Comparison of ENCODE assay signal across 14 cellular contexts in the genomic region with DNA sequence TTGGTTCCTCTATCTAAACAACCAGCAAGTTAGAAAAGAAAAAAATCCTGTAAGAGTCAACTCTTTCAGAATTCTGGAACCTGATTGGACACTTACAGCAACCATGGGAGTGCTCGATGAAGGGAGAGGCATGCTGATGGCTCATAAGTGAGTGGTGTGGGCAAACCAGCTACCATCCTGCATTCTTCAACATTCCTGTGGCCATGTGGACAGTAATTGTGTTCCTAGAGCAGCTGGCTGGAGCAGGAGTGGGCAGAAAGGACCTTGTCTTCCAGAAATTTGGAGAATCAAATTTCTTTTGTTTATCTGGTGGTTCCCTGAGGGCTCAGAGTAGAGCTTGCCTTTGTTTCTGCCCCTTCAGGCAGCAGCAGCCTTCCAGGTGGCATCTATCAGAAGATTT. TPM values are rescaled to one million over a fixed set of nuclear protein-coding genes. Genes with fewer than 3 reads are reported as not detected.
A peak's percentile ranks its signal among the peaks of the same experiment; 100 is the strongest.
DNase-seq lines count a peak whose midpoint lies in the region; ATAC-seq, FAIRE-seq and TF ChIP-seq lines count a peak whose summit lies in the region.
"Had no signal": no experiment of that assay in that cellular context is flagged by ENCODE, and none has a peak within 500 bp of the region (broad histone marks: within the 10 kb centered on the region; RNA-seq: fewer than 3 reads in every experiment).

No MANE protein-coding gene starts in this region.

- intact Hi-C loops in left ventricle myocardium superior (cut with micrococcal nuclease), result no loop called here

- no peak overlapping the region for H3K4me3 ChIP-seq in SJSA1
- H3K4me3 ChIP-seq in skeletal muscle satellite cell (ENCODE audit: low read length), result no peak overlapping the region
- H3K4me3 ChIP-seq: esophagus squamous epithelium, sigmoid colon had no signal

- no peak for TF ChIP-seq POLR2A in H54 (IDR thresholded peaks at IDR 0.05; ENCODE audit: low read depth, low read length)

- H3K4me1 ChIP-seq in SJSA1 (replicated peaks) (peaks cover 16% of the 10 kb centered on the region), skeletal muscle satellite cell (ENCODE audit: control insufficient read depth, insufficient read depth, low read length) (peaks cover 24% of the 10 kb centered on the region)
- H3K4me1 ChIP-seq: esophagus squamous epithelium, sigmoid colon had no signal

- peak overlapping the region; percentile 50 for H3K4me2 ChIP-seq in skeletal muscle satellite cell (ENCODE audit: low read length)

- H3K27me3 ChIP-seq in SJSA1 (replicated peaks) (no peaks in the 10 kb centered on the region), skeletal muscle satellite cell (ENCODE audit: control insufficient read depth, insufficient read depth, low read length) (no peaks in the 10 kb centered on the region)
- H3K27me3 ChIP-seq: esophagus squamous epithelium, sigmoid colon had no signal

- H3K9me3 ChIP-seq in SJSA1 (replicated peaks) (no peaks in the 10 kb centered on the region), skeletal muscle satellite cell (replicated peaks; ENCODE audit: low read length) (no peaks in the 10 kb centered on the region)
- H3K9me3 ChIP-seq: esophagus squamous epithelium, sigmoid colon had no signal

- peak; percentile 91 for DNase-seq in H54 (ENCODE audit: insufficient read length, low spot score)
- peak; percentile 88 to 89 for DNase-seq in SJSA1 (ENCODE audit: low read depth in 1 of 2, low spot score in 2 of 2)
- DNase-seq in fibroblast of gingiva (ENCODE audit: low read depth), result peak; percentile 94
- DNase-seq in cortex of kidney (lab: John Stamatoyannopoulos, UW), result no peak
- DNase-seq in left ventricle myocardium superior, result no peak
- DNase-seq: activated CD4-positive, alpha-beta memory T cell treated with anti-CD3 and anti-CD28 coated beads, Interleukin-2, amount 10 ng/mL, durations not matched to agents 7 days and 5 days; esophagus squamous epithelium; midbrain; sigmoid colon had no signal

- H3K9ac ChIP-seq in skeletal muscle satellite cell (ENCODE audit: low read depth, low read length), result peak overlapping the region; percentile 3

- H3K36me3 ChIP-seq in SJSA1 (no peaks in the 10 kb centered on the region), skeletal muscle satellite cell (ENCODE audit: insufficient read depth, low read length) (no peaks in the 10 kb centered on the region)
- H3K36me3 ChIP-seq: esophagus squamous epithelium, sigmoid colon had no signal

- H3K27ac ChIP-seq in SJSA1, result peak overlapping the region; percentile 65
- H3K27ac ChIP-seq: esophagus squamous epithelium, sigmoid colon had no signal

- peak; percentile 86 for FAIRE-seq in H54 (lab: Jason Lieb, UNC)

- ATAC-seq in GM18502 (IDR thresholded peaks at IDR 0.05; ENCODE audit: poor library complexity, unreplicated experiment), result no peak
- no peak for ATAC-seq in HG02981 (IDR thresholded peaks at IDR 0.05; ENCODE audit: unreplicated experiment)
- no peak for ATAC-seq in left ventricle myocardium superior
- ATAC-seq: Right ventricle myocardium inferior had no signal

RNA-seq across cellular contexts. Expression of a gene that starts 22.5 kb away (rescaled TPM):
- total RNA-seq in SJSA1 (2014; rRNA removed; shearing (Covaris generic)), result not detected in 2 replicates
- total RNA-seq in skeletal muscle satellite cell (2012; rRNA removed), result not detected in 2 replicates
- 2,865 TPM for total RNA-seq in left ventricle myocardium superior
- total RNA-seq: activated CD4-positive, alpha-beta memory T cell treated with anti-CD3 and anti-CD28 coated beads, Interleukin-2, amount 10 ng/mL, durations not matched to agents 7 days and 5 days; esophagus squamous epithelium; sigmoid colon had no signal

RNA-seq across cellular contexts. Expression of a gene that starts 25.6 kb away (rescaled TPM):
- total RNA-seq in SJSA1 (2014; rRNA removed; shearing (Covaris generic)), result 0.13 and 1.6 TPM in 2 replicates
- 0.25 and 0.44 TPM in 2 replicates for total RNA-seq in skeletal muscle satellite cell (2012; rRNA removed)
- 1.4 TPM for total RNA-seq in left ventricle myocardium superior
- total RNA-seq: activated CD4-positive, alpha-beta memory T cell treated with anti-CD3 and anti-CD28 coated beads, Interleukin-2, amount 10 ng/mL, durations not matched to agents 7 days and 5 days; G401 had no signal

RNA-seq across cellular contexts. Expression of a gene that starts 37.2 kb away (rescaled TPM):
- total RNA-seq in SJSA1 (2014; rRNA removed; shearing (Covaris generic)), result 51.3 and 111 TPM in 2 replicates
- 80.4 and 104 TPM in 2 replicates for total RNA-seq in skeletal muscle satellite cell (2012; rRNA removed)
- total RNA-seq in left ventricle myocardium superior, result 58.4 TPM

RNA-seq across cellular contexts. Expression of a gene that starts 40.2 kb away (rescaled TPM):
- total RNA-seq in SJSA1 (2014; rRNA removed; shearing (Covaris generic)), result 84.9 and 96.1 TPM in 2 replicates
- 143 and 171 TPM in 2 replicates for total RNA-seq in skeletal muscle satellite cell (2012; rRNA removed)
- total RNA-seq in left ventricle myocardium superior, result 92.9 TPM

RNA-seq across cellular contexts. Expression of a gene that starts 59.4 kb away (rescaled TPM):
- total RNA-seq in SJSA1 (2014; rRNA removed; shearing (Covaris generic)), result not detected in 2 replicates
- 36.7 and 51.7 TPM in 2 replicates for total RNA-seq in skeletal muscle satellite cell (2012; rRNA removed)
- 18.4 TPM for total RNA-seq in left ventricle myocardium superior

Comparison
In these comparisons a context has a peak if more than half of its experiments do, and no peak if none do; other contexts are left out.
1. DNase-seq: peak in H54 (single experiment), SJSA1 (2 of 2) and fibroblast of gingiva (single experiment); none in cortex of kidney (single experiment) and left ventricle myocardium superior (single experiment).
2. RNA of a gene that starts 22.5 kb away (total RNA-seq): 2,865 TPM in left ventricle myocardium superior (single experiment); not detected in SJSA1; every median in the first group is over 1,000 times any median in the second.